ENCODE assay signal across 12 cellular contexts in genomic region chr19:41154060-41154459, GRCh38. TPM values are rescaled to one million over a fixed set of nuclear protein-coding genes. Genes with fewer than 3 reads are reported as not detected.
"Had no signal": no experiment of that assay in that cellular context is flagged by ENCODE, and none has a peak within 500 bp of the region (broad histone marks: within the 10 kb centered on the region; RNA-seq: fewer than 3 reads in every experiment).

No MANE protein-coding gene starts in this region.

- H3K4me3 ChIP-seq: GM23338, HAP-1 had no signal

- H3K9me3 ChIP-seq: HAP-1 had no signal

- DNase-seq: H7, HFFc6, Karpas-422, KBM-7 had no signal

- H3K27ac ChIP-seq: HL-60, KMS-11 had no signal

- ATAC-seq: GM23338, HCT116, HepG2 had no signal

- H3K4me1 ChIP-seq: HAP-1 had no signal

- H3K36me3 ChIP-seq: HAP-1 had no signal

RNA-seq across cellular contexts. Expression of gene CYP2F1, which starts 39.8 kb away (rescaled TPM):
- total RNA-seq: GM23338, H1, HepG2, HFFc6, HT1080 had no signal
